29 cellular contexts compared by ENCODE assay signal in genomic region chr2:48364100-48364499, GRCh38.
"Had no signal": no experiment of that assay in that cellular context is flagged by ENCODE, and none has a peak within 500 bp of the region (broad histone marks: within the 10 kb centered on the region; RNA-seq: fewer than 3 reads in every experiment).

No MANE protein-coding gene starts in this region.

- H3K36me3 ChIP-seq: WERI-Rb-1 had no signal

- H3K27ac ChIP-seq: brain microvascular endothelial cell, Peyer's patch, RWPE1, SJCRH30, WERI-Rb-1 had no signal

- DNase-seq: activated CD4-positive, alpha-beta T cell treated with anti-CD3 and anti-CD28 coated beads for 4 hours; activated CD8-positive, alpha-beta memory T cell treated with anti-CD3 and anti-CD28 coated beads, Interleukin-2, amount 50 U/mL, for 48 hours; activated CD8-positive, alpha-beta T cell treated with anti-CD3 and anti-CD28 coated beads, Interleukin-2, amount 10 ng/mL, durations not matched to agents 7 days and 5 days; activated naive CD4-positive, alpha-beta T cell; activated T-cell treated with anti-CD3 and anti-CD28 coated beads, Interleukin-2, amount 50 U/mL, for 1 hour; amygdala; brain microvascular endothelial cell; caudate nucleus; KG1; MG63; MV-4-11; NCI-H1092 treated with DMSO at 0.1 percent for 48 hours; NCI-H1417 treated with DMSO at 0.1 percent for 48 hours; NCI-H1694 treated with DMSO at 0.1 percent for 48 hours; NCI-H345; NCI-H510A; NCI-H526 treated with DMSO at 0.1 percent for 48 hours; NCI-H82; NK-92 treated with Interleukin-12 subunit alpha and Interleukin-12 subunit beta, amount 100 ng/mL, for 24 hours; OCI-M1; Peyer's patch; Right ventricle myocardium superior; SJCRH30; SK-N-SH; T-helper 1 cell; WERI-Rb-1 had no signal

- ATAC-seq: activated CD8-positive, alpha-beta T cell treated with anti-CD3 and anti-CD28 coated beads, Interleukin-2, amount 10 ng/mL, durations not matched to agents 7 days and 5 days had no signal

- H3K27me3 ChIP-seq: brain microvascular endothelial cell, MG63, Peyer's patch, SJCRH30 had no signal

- H3K9me3 ChIP-seq: MG63, Peyer's patch, SJCRH30, SK-N-SH had no signal

- H3K4me3 Mint-ChIP-seq: activated CD8-positive, alpha-beta T cell treated with anti-CD3 and anti-CD28 coated beads, Interleukin-2, amount 10 ng/mL, durations not matched to agents 7 days and 5 days; activated naive CD8-positive, alpha-beta T cell; IgD-negative memory B cell had no signal

- H3K27me3 Mint-ChIP-seq: activated naive CD8-positive, alpha-beta T cell; IgD-negative memory B cell had no signal

- H3K9me3 Mint-ChIP-seq: IgD-negative memory B cell had no signal

- H3K4me1 Mint-ChIP-seq: IgD-negative memory B cell had no signal

- H3K4me3 ChIP-seq: MG63, Peyer's patch, SJCRH30 had no signal

- H3K27ac Mint-ChIP-seq: activated CD8-positive, alpha-beta T cell treated with anti-CD3 and anti-CD28 coated beads, Interleukin-2, amount 10 ng/mL, durations not matched to agents 7 days and 5 days; activated naive CD8-positive, alpha-beta T cell; IgD-negative memory B cell had no signal

- H3K4me1 ChIP-seq: Peyer's patch, SJCRH30 had no signal
